ENCODE assay signal across 9 cellular contexts in the genomic region with DNA sequence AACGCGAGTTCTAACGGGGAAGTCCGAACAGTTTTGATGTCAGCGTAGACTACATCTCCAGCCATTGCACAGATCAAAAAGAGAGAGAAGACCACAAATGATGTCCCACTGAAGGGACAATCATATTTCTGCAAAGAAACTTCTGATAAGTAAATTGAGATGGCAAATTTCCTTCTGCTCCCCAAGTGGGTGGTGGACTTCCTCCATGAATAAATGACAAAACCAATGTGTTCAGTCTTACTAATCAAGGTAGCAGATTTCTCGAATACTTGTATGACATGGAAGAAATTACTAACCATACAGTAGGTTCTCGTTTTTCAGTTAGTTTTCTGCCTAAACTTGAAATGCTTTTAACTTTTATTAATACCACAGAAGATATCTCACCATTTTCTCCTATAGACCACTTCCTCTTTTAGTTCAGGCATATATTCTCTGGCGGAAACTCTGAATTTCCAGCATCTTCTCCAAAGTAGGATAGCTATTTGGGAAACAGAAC. TPM values are rescaled to one million over a fixed set of nuclear protein-coding genes. Genes with fewer than 3 reads are reported as not detected.
DNase-seq lines count a peak whose midpoint lies in the region; ATAC-seq lines count a peak whose summit lies in the region.
"Had no signal": no experiment of that assay in that cellular context is flagged by ENCODE, and none has a peak within 500 bp of the region (broad histone marks: within the 10 kb centered on the region; RNA-seq: fewer than 3 reads in every experiment).

A gene (minus strand): TSS at position 132 of the 496 bp plus-strand sequence.

- CTCF ChIA-PET in activated CD8-positive, alpha-beta T cell treated with anti-CD3 and anti-CD28 coated beads, Interleukin-2, amount 10 ng/mL, durations not matched to agents 7 days and 5 days (lab: Charles Lee) = interaction anchor here (1.5 to 4.9 kb wide), 4 partner anchors 10 to 25 kb away, joined by 4 to 43 read pairs (median 7); no protein-coding TSS in a partner anchor

- peak; percentile 45 to 54 for DNase-seq in AML-193 (lab: John Stamatoyannopoulos, UW)
- no peak for DNase-seq in activated CD8-positive, alpha-beta T cell treated with anti-CD3 and anti-CD28 coated beads, Interleukin-2, amount 10 ng/mL, durations not matched to agents 7 days and 5 days
- no peak for DNase-seq in UCSD-AML1 (lab: John Stamatoyannopoulos, UW; ENCODE audit: unreplicated experiment)
- DNase-seq in stimulated activated CD4-positive, alpha-beta T cell treated with anti-CD3 and anti-CD28 coated beads, Interleukin-15, amount 100 ng/mL, for 24 hours = no peak
- no peak for DNase-seq in ACHN

- peak within 1 kb of the TSS; percentile 76 for H3K4me3 Mint-ChIP-seq in activated CD8-positive, alpha-beta T cell treated with anti-CD3 and anti-CD28 coated beads, Interleukin-2, amount 10 ng/mL, durations not matched to agents 7 days and 5 days

- peaks cover 18% of the 10 kb centered on the region for H3K9me3 Mint-ChIP-seq in activated CD8-positive, alpha-beta T cell treated with anti-CD3 and anti-CD28 coated beads, Interleukin-2, amount 10 ng/mL, durations not matched to agents 7 days and 5 days (ENCODE audit: insufficient read depth)

- ATAC-seq in GM18870 (IDR thresholded peaks at IDR 0.05; ENCODE audit: unreplicated experiment) (peak; percentile 32), HG03558 (IDR thresholded peaks at IDR 0.05; ENCODE audit: extremely low read depth, unreplicated experiment) (peak; percentile 32), GM18909 (IDR thresholded peaks at IDR 0.05; ENCODE audit: poor library complexity, unreplicated experiment) (no peak)
- ATAC-seq in activated CD8-positive, alpha-beta T cell treated with anti-CD3 and anti-CD28 coated beads, Interleukin-2, amount 10 ng/mL, durations not matched to agents 7 days and 5 days = peak; percentile 10

- no peaks in the 10 kb centered on the region for H3K27me3 Mint-ChIP-seq in activated CD8-positive, alpha-beta T cell treated with anti-CD3 and anti-CD28 coated beads, Interleukin-2, amount 10 ng/mL, durations not matched to agents 7 days and 5 days (ENCODE audit: low read depth)

- POLR2A ChIA-PET in activated CD8-positive, alpha-beta T cell treated with anti-CD3 and anti-CD28 coated beads, Interleukin-2, amount 10 ng/mL, durations not matched to agents 7 days and 5 days (lab: Charles Lee) = interaction anchor here (1.1 to 2.1 kb wide), 3 partner anchors 26 to 85 kb away, joined by 3 to 7 read pairs (median 5); no protein-coding TSS in a partner anchor

- H3K36me3 Mint-ChIP-seq in activated CD8-positive, alpha-beta T cell treated with anti-CD3 and anti-CD28 coated beads, Interleukin-2, amount 10 ng/mL, durations not matched to agents 7 days and 5 days (ENCODE audit: low read depth) = peaks cover 24% of the 10 kb centered on the region

- H3K27ac Mint-ChIP-seq in activated CD8-positive, alpha-beta T cell treated with anti-CD3 and anti-CD28 coated beads, Interleukin-2, amount 10 ng/mL, durations not matched to agents 7 days and 5 days = peak within 1 kb of the TSS; percentile 78

- in situ Hi-C loops in ACHN (cut with HindIII; ENCODE audit: low pct_ligation_motif_present, low pct_unique_long_range_greater_than_20kb, low sequenced_read_pairs) = no loop called here

- peaks cover 57% of the 10 kb centered on the region for H3K4me1 Mint-ChIP-seq in activated CD8-positive, alpha-beta T cell treated with anti-CD3 and anti-CD28 coated beads, Interleukin-2, amount 10 ng/mL, durations not matched to agents 7 days and 5 days (ENCODE audit: low read depth)

RNA-seq across cellular contexts. Expression of the gene that starts here (rescaled TPM):
- total RNA-seq in activated CD8-positive, alpha-beta T cell treated with anti-CD3 and anti-CD28 coated beads, Interleukin-2, amount 10 ng/mL, durations not matched to agents 7 days and 5 days = 1 to 10 TPM; 1.3 to 1.6 TPM
- total RNA-seq: endothelial cell of umbilical vein had no signal

Comparison
In these comparisons a context has a peak if more than half of its experiments do, and no peak if none do; other contexts are left out.
1. DNase-seq: peak in AML-193 (2 of 2); none in activated CD8-positive, alpha-beta T cell treated with anti-CD3 and anti-CD28 coated beads, Interleukin-2, amount 10 ng/mL, durations not matched to agents 7 days and 5 days (single experiment), UCSD-AML1 (single experiment), stimulated activated CD4-positive, alpha-beta T cell treated with anti-CD3 and anti-CD28 coated beads, Interleukin-15, amount 100 ng/mL, for 24 hours (single experiment) and ACHN (single experiment).